9 cellular contexts compared by ENCODE assay signal in the genomic region with DNA sequence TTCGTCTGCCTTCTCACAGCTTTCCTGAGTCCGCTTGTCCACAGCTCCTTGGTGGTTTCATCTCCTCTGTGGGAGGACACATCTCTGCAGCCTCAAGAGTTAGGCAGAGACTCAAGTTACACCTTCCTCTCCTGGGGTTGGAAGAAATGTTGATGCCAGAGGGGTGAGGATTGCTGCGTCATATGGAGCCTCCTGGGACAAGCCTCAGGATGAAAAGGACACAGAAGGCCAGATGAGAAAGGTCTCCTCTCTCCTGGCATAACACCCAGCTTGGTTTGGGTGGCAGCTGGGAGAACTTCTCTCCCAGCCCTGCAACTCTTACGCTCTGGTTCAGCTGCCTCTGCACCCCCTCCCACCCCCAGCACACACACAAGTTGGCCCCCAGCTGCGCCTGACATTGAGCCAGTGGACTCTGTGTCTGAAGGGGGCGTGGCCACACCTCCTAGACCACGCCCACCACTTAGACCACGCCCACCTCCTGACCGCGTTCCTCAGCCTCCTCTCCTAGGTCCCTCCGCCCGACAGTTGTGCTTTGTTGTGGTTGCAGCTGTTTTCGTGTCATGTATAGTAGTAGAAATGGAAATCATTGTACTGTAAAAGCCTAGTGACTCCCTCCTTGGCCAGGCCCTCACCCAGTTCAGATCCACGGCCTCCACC. TPM values are rescaled to one million over a fixed set of nuclear protein-coding genes. Genes with fewer than 3 reads are reported as not detected.
DNase-seq lines count a peak whose midpoint lies in the region; ATAC-seq and TF ChIP-seq lines count a peak whose summit lies in the region.
"Had no signal": no experiment of that assay in that cellular context is flagged by ENCODE, and none has a peak within 500 bp of the region (broad histone marks: within the 10 kb centered on the region; RNA-seq: fewer than 3 reads in every experiment).

No MANE protein-coding gene starts in this region.

- no peak overlapping the region for H4K91ac ChIP-seq in IMR-90 (ENCODE audit: insufficient read depth, low read depth, low read length)

- in situ Hi-C loops in IMR-90 (cut with MboI; ENCODE audit: low sequenced_read_pairs): no loop called here

- no peak overlapping the region for H3K4me3 Mint-ChIP-seq in endodermal cell

- no peak overlapping the region for H2BK120ac ChIP-seq in IMR-90 (ENCODE audit: low read depth, low read length)

- no peak overlapping the region for H3K14ac ChIP-seq in IMR-90 (replicated peaks; ENCODE audit: low read depth, low read length)

- no peak overlapping the region for H2BK15ac ChIP-seq in IMR-90 (ENCODE audit: low read depth, low read length)

- H3K27me3 ChIP-seq in IMR-90 (ENCODE audit: control insufficient read depth, insufficient read depth, low read length): no peaks in the 10 kb centered on the region
- H3K27me3 ChIP-seq in endodermal cell (ENCODE audit: control insufficient read depth, insufficient read depth, low read length, poor library complexity, severe bottlenecking): peaks cover 6% of the 10 kb centered on the region
- H3K27me3 ChIP-seq in stomach: peaks cover 0 to 10% (median 0%) of the 10 kb centered on the region in 3 donors

- peak; percentile 75 for DNase-seq in AG20443 (ENCODE audit: low spot score)
- no peak for DNase-seq in IMR-90
- peak; percentile 85 for DNase-seq in activated CD4-positive, alpha-beta T cell treated with anti-CD3 and anti-CD28 coated beads, Interleukin-2, amount 50 U/mL, for 1 hour
- peak; percentile 94 for DNase-seq in endodermal cell
- peak; percentile 67 for DNase-seq in stimulated activated CD8-positive, alpha-beta memory T cell treated with anti-CD3 and anti-CD28 coated beads, Interleukin-12 subunit alpha, Interleukin-12 subunit beta, amount 100 ng/mL, for 1 hour (ENCODE audit: low read depth)
- no peak for DNase-seq in stomach
- DNase-seq in NCI-H510A treated with DMSO at 0.1 percent for 48 hours (lab: John Stamatoyannopoulos, UW): no peak
- no peak for DNase-seq in amniotic stem cell (lab: John Stamatoyannopoulos, UW)

- peak; percentile 62 for ATAC-seq in IMR-90 (ENCODE audit: low read depth)

- 0 out of 2 replicates have a peak, but pooled peaks cover 5% of the 10 kb centered on the region for H3K9me1 ChIP-seq in IMR-90 (ENCODE audit: insufficient read depth, low read length)

- dilution Hi-C loops in IMR-90 (cut with HindIII; ENCODE audit: low sequenced_read_pairs, unreplicated experiment): no loop called here

- H4K20me1 ChIP-seq in IMR-90 (ENCODE audit: insufficient read depth, low read length): no peaks in the 10 kb centered on the region

- peak overlapping the region; percentile 30; the same call in 1 of the 2 replicates for H2AK5ac ChIP-seq in IMR-90 (ENCODE audit: low read depth, low read length)

- no peak overlapping the region for H2AK9ac ChIP-seq in IMR-90 (replicated peaks; ENCODE audit: low read depth, low read length, poor library complexity)

- CTCF ChIA-PET in IMR-90 (lab: Yijun Ruan, JAX): interaction anchor here (0.6 kb wide), 1 partner anchor 575 kb away, joined by 5 read pairs; no protein-coding TSS in a partner anchor

- no peak overlapping the region for H4K8ac ChIP-seq in IMR-90 (ENCODE audit: low read depth in 2 of 2, low read length in 2 of 2)

- H3K56ac ChIP-seq in IMR-90 (ENCODE audit: extremely low read depth, insufficient read depth, low read length): no peak overlapping the region

- H3K9me3 ChIP-seq in IMR-90 (ENCODE audit: control insufficient read depth, insufficient read depth, low read length) (no peaks in the 10 kb centered on the region), endodermal cell (ENCODE audit: control insufficient read depth, low read length) (no peaks in the 10 kb centered on the region), stomach (no peaks in the 10 kb centered on the region)

- H3K36me3 Mint-ChIP-seq in endodermal cell (ENCODE audit: low read depth): no peaks in the 10 kb centered on the region

- intact Hi-C loops in IMR-90 (cut with micrococcal nuclease): no loop called here
- intact Hi-C loops in stomach (cut with DNase I; ENCODE audit: low total_unique reads): no loop called here

- peaks cover 4% of the 10 kb centered on the region for H3K27me3 Mint-ChIP-seq in endodermal cell (ENCODE audit: insufficient read depth)

- no peak for TF ChIP-seq RAD21 in IMR-90 (IDR thresholded peaks at IDR 0.05; ENCODE audit: low read length)

- H2AFZ ChIP-seq in IMR-90 (replicated peaks; ENCODE audit: low read length, poor library complexity): peak overlapping the region; percentile 13

- WGBS in IMR-90 (ENCODE audit: extremely low coverage in 2 of 2, insufficient read length in 1 of 2), 2 experiments: 89% methylated on average over 3 of the region's 14 CpGs; no CpG with 5 or more reads in 1 of the 2 experiments
- 45 to 92% methylated on average over 2 to 13 of the region's 14 CpGs for WGBS in endodermal cell (ENCODE audit: insufficient coverage in 1 of 2, insufficient read length in 1 of 2), 2 experiments
- WGBS in stomach, 5 donors: 36 to 46% (median 40%) methylated on average over 9 to 14 of the region's 14 CpGs

- no peak overlapping the region for H3K4me2 ChIP-seq in IMR-90 (ENCODE audit: low read depth, low read length)

- H3K4ac ChIP-seq in IMR-90 (ENCODE audit: low read depth, low read length): no peak overlapping the region

- H3K18ac ChIP-seq in IMR-90 (ENCODE audit: low read depth, low read length): no peak overlapping the region

- no peaks in the 10 kb centered on the region for H3K9me3 Mint-ChIP-seq in endodermal cell

- no peak overlapping the region for H3K27ac ChIP-seq in IMR-90 (ENCODE audit: insufficient read depth, low read length)
- no peak overlapping the region for H3K27ac ChIP-seq in endodermal cell (ENCODE audit: low read depth, low read length)
- H3K27ac ChIP-seq in stomach: no peak overlapping the region

- H3K4me1 ChIP-seq in IMR-90 (ENCODE audit: control insufficient read depth, insufficient read depth, low read length) (peaks cover 9% of the 10 kb centered on the region), endodermal cell (ENCODE audit: control insufficient read depth, insufficient read depth, low read length) (no peaks in the 10 kb centered on the region), stomach (peaks cover 0 to 10% (median 0%) of the 10 kb centered on the region in 4 donors)

- no TSS peak for BruUV-seq in IMR-90 (replicated peaks; lab: Mats Ljungman, UMichigan)

- H2BK20ac ChIP-seq in IMR-90 (ENCODE audit: low read depth, low read length): no peak overlapping the region

- TF ChIP-seq CTCF in IMR-90 (conservative IDR thresholded peaks at IDR 0.05; ENCODE audit: low read depth, low read length) (no peak), endodermal cell (conservative IDR thresholded peaks at IDR 0.05) (no peak), stomach (IDR thresholded peaks at IDR 0.05) (no peak)

- H2BK5ac ChIP-seq in IMR-90 (ENCODE audit: low read depth, low read length, poor library complexity, severe bottlenecking): no peak overlapping the region

- POLR2A ChIA-PET in IMR-90 (lab: Charles Lee; ENCODE audit: unreplicated experiment): no interaction called here

- H3K4me3 ChIP-seq in IMR-90 (ENCODE audit: insufficient read depth, low read depth, low read length) (no peak overlapping the region), endodermal cell (ENCODE audit: low read length) (no peak overlapping the region), stomach (no peak overlapping the region)

- H3K9ac ChIP-seq in IMR-90 (ENCODE audit: low read depth, low read length) (no peak overlapping the region), endodermal cell (ENCODE audit: extremely low read depth, low read length, poor library complexity, severe bottlenecking) (no peak overlapping the region)

- H3K27ac Mint-ChIP-seq in endodermal cell: no peak overlapping the region

- no peaks in the 10 kb centered on the region for H3K79me1 ChIP-seq in IMR-90 (ENCODE audit: low read depth in 1 of 2, low read length in 2 of 2)

- TF ChIP-seq POLR2A in IMR-90 (IDR thresholded peaks at IDR 0.05; ENCODE audit: low read depth, low read length) (no peak), stomach (IDR thresholded peaks at IDR 0.05) (no peak)

- H3K36me3 ChIP-seq in IMR-90 (ENCODE audit: control insufficient read depth, insufficient read depth, low read length) (no peaks in the 10 kb centered on the region), endodermal cell (ENCODE audit: control insufficient read depth, insufficient read depth, low read length) (no peaks in the 10 kb centered on the region), stomach (peaks cover 0 to 10% (median under 1%) of the 10 kb centered on the region in 4 donors)

- TF ChIP-seq EP300 in stomach (IDR thresholded peaks at IDR 0.05): no peak

- H3K4me1 Mint-ChIP-seq in endodermal cell: peaks cover 10% of the 10 kb centered on the region

- no peak overlapping the region for H4K5ac ChIP-seq in IMR-90 (ENCODE audit: low read depth, low read length)

- no peak overlapping the region for H3K23ac ChIP-seq in IMR-90 (ENCODE audit: low read depth, low read length)

TF ChIP-seq in IMR-90, 13 proteins besides CTCF, POLR2A, EP300 and RAD21 (continues in another document):
- TF ChIP-seq FOS (IDR thresholded peaks at IDR 0.05; ENCODE audit: low read depth, low read length) (no peak), CEBPB (IDR thresholded peaks at IDR 0.05; ENCODE audit: low read depth, low read length) (no peak), CHD1 (IDR thresholded peaks at IDR 0.05; ENCODE audit: low read depth, low read length) (no peak), MAZ (IDR thresholded peaks at IDR 0.05; ENCODE audit: borderline replicate concordance, low read depth, low read length) (no peak), MAFK (IDR thresholded peaks at IDR 0.05; ENCODE audit: low read depth, low read length) (no peak), MXI1 (IDR thresholded peaks at IDR 0.05; ENCODE audit: borderline replicate concordance, low read depth, low read length) (no peak), RCOR1 (IDR thresholded peaks at IDR 0.05; ENCODE audit: insufficient replicate concordance, low read length) (no peak), RFX5 (IDR thresholded peaks at IDR 0.05; ENCODE audit: low read depth, low read length) (no peak)
- TF ChIP-seq, protein P1, sequence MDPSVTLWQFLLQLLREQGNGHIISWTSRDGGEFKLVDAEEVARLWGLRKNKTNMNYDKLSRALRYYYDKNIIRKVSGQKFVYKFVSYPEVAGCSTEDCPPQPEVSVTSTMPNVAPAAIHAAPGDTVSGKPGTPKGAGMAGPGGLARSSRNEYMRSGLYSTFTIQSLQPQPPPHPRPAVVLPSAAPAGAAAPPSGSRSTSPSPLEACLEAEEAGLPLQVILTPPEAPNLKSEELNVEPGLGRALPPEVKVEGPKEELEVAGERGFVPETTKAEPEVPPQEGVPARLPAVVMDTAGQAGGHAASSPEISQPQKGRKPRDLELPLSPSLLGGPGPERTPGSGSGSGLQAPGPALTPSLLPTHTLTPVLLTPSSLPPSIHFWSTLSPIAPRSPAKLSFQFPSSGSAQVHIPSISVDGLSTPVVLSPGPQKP (IDR thresholded peaks at IDR 0.05; ENCODE audit: borderline replicate concordance, low read depth, low read length): no peak

RNA-seq across cellular contexts. Expression of a gene that starts 11.7 kb away (rescaled TPM):
- total RNA-seq in IMR-90 (2012; rRNA removed): under 0.01 TPM in 2 replicates
- 0.32 and 0.36 TPM in 2 replicates for polyA plus RNA-seq in IMR-90 (2012; rRNA removed)
- 0.21 and 0.26 TPM in 2 replicates for polyA plus RNA-seq in IMR-90 (2012; cell fraction: cytosol; rRNA removed)
- polyA plus RNA-seq in IMR-90 (2012; cell fraction: nucleus; rRNA removed; ENCODE audit: low replicate concordance): 0.42 and 0.53 TPM in 2 replicates
- under 1 TPM; 0.15 to 0.24 TPM for total RNA-seq in endodermal cell
- polyA plus RNA-seq in endodermal cell (2013, experiment 1 of 2): 2.4 TPM
- 2.0 TPM for polyA plus RNA-seq in endodermal cell (2013, experiment 2 of 2)
- 1 to 10 TPM in 1 of 5 donors, under 1 TPM in 4; 0.43 to 3.6 (median 0.58) TPM for total RNA-seq in stomach
- 1 to 10 TPM in 1 of 3 donors, under 1 TPM in 2; 0.68 to 2.9 (median 0.76) TPM for polyA plus RNA-seq in stomach
- total RNA-seq: pulmonary artery endothelial cell had no signal

Comparison
In these comparisons a context has a peak if more than half of its experiments do, and no peak if none do; other contexts are left out.
1. DNase-seq: peak in AG20443 (single experiment), activated CD4-positive, alpha-beta T cell treated with anti-CD3 and anti-CD28 coated beads, Interleukin-2, amount 50 U/mL, for 1 hour (single experiment), endodermal cell (single experiment) and stimulated activated CD8-positive, alpha-beta memory T cell treated with anti-CD3 and anti-CD28 coated beads, Interleukin-12 subunit alpha, Interleukin-12 subunit beta, amount 100 ng/mL, for 1 hour (single experiment); none in IMR-90 (single experiment), stomach (single experiment), NCI-H510A treated with DMSO at 0.1 percent for 48 hours (single experiment) and amniotic stem cell (single experiment).